ENCODE assay signal across 1 cellular context in the genomic region with DNA sequence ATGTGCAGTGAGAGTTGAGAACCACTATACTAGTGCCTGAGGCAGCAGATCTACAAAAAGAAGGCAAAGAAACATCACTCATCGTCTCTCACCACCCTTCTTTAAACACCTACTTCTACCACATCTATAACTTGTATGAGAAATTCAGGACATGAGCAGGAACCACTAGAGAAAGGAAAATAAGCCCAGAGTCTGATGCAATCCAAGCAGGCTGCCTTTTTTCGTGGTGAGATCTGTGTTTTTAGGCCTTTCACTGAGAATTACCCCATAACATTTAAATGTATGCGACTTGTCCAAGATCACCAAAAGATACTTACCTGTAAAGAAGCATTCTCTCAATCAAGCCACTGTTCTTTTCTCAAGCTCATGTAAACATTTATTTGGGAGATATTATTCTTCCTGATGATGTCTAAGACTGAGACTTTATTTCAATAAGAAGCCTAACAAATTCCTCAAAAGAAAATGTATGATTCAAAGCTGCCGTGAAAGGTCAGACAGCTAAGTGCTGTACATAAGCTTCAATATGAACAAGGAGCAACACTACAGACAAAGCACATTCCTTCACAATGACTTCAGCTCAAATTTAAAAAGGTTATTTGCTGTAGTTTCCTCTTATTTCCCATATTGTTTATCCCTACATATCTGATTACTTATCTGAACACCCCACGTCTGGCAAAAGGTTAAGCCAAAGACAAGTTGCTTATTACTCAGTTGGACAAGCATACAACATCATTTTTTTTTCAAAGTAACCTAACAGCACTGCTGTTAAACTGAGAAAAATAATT.
TF ChIP-seq lines count a peak whose summit lies in the region.

No MANE protein-coding gene starts in this region.

TF ChIP-seq in endothelial cell of umbilical vein, 7 proteins besides CTCF, POLR2A, EP300 and RAD21:
- TF ChIP-seq GATA2 (IDR thresholded peaks at IDR 0.05; ENCODE audit: insufficient read depth, insufficient read length, low read depth, low read length) (peak; percentile 83), FOS (IDR thresholded peaks at IDR 0.05; ENCODE audit: borderline replicate concordance, insufficient read depth, low read length) (peak; percentile 42), POLR2AphosphoS5 (IDR thresholded peaks at IDR 0.05; ENCODE audit: insufficient read depth, low read depth, low read length) (peak; percentile 18), MYC (IDR thresholded peaks at IDR 0.05; ENCODE audit: low read depth, low read length) (no peak), JUN (IDR thresholded peaks at IDR 0.05; ENCODE audit: borderline replicate concordance, insufficient read depth, insufficient read length, low read depth) (peak; percentile 68), EZH2 (IDR thresholded peaks at IDR 0.05; ENCODE audit: borderline replicate concordance, low read depth, low read length, severe bottlenecking) (no peak)
- TF ChIP-seq, protein P1, sequence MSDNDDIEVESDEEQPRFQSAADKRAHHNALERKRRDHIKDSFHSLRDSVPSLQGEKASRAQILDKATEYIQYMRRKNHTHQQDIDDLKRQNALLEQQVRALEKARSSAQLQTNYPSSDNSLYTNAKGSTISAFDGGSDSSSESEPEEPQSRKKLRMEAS (IDR thresholded peaks at IDR 0.05; ENCODE audit: insufficient read depth, insufficient read length), result no peak
